Comparison of ENCODE assay signal across 10 cellular contexts in genomic region chr7:29281782-29282541, GRCh38.
DNase-seq lines count a peak whose midpoint lies in the region; ATAC-seq, FAIRE-seq and TF ChIP-seq lines count a peak whose summit lies in the region.
"Had no signal": no experiment of that assay in that cellular context is flagged by ENCODE, and none has a peak within 500 bp of the region (broad histone marks: within the 10 kb centered on the region; RNA-seq: fewer than 3 reads in every experiment).

No MANE protein-coding gene starts in this region.

- DNase-seq in DMS 273 treated with DMSO at 0.1 percent for 48 hours (lab: John Stamatoyannopoulos, UW) (peak; percentile 99), NCI-H2029 (lab: John Stamatoyannopoulos, UW) (peak; percentile 90), K562 (ENCODE audit: extremely low read depth in 1 of 4, low spot score in 3 of 4) (peak in 1 of 4 experiments; percentile 12), HepG2 (ENCODE audit: low spot score) (peak; percentile 51), iPS-NIHi11 (ENCODE audit: low spot score) (no peak)
- DNase-seq: IMR-90 had no signal

- H2AFZ ChIP-seq in K562 (ENCODE audit: low read depth, low read length) (no peak overlapping the region), HepG2 (ENCODE audit: low read length) (no peak overlapping the region)

- BruUV-seq in K562 (replicated peaks; lab: Mats Ljungman, UMichigan), result no TSS peak
- no TSS peak for BruUV-seq in HepG2 (replicated peaks; lab: Mats Ljungman, UMichigan)

- TF ChIP-seq CTCF in K562 (IDR thresholded peaks at IDR 0.05 in 2 of 3, conservative IDR thresholded peaks at IDR 0.05 in 1 of 3; ENCODE audit: insufficient read depth in 2 of 3, low read depth in 1 of 3, low read length in 3 of 3) (no peak), HepG2 (CRISPR knock-in tag; IDR thresholded peaks at IDR 0.05) (no peak)

- POLR2A ChIA-PET in K562 (lab: Yijun Ruan, JAX), result no interaction called here
- POLR2A ChIA-PET in HepG2 (lab: Yijun Ruan, JAX), result no interaction called here

- ATAC-seq in K562, result no peak
- ATAC-seq in HepG2, result no peak
- ATAC-seq in HG03097 (IDR thresholded peaks at IDR 0.05; ENCODE audit: low FRiP score, unreplicated experiment), result no peak
- no peak for ATAC-seq in GM21367 (IDR thresholded peaks at IDR 0.05; ENCODE audit: unreplicated experiment)
- ATAC-seq in GM18520 (IDR thresholded peaks at IDR 0.05; ENCODE audit: unreplicated experiment), result no peak

- intact Hi-C loops in K562 (cut with micrococcal nuclease), result no loop called here
- intact Hi-C loops in HepG2 (cut with micrococcal nuclease; ENCODE audit: unreplicated experiment), result no loop called here

- TF ChIP-seq EP300 in K562 (IDR thresholded peaks at IDR 0.05; ENCODE audit: low read length) (no peak), HepG2 (IDR thresholded peaks at IDR 0.05; ENCODE audit: low read depth in 2 of 2, low read length in 2 of 2) (no peak), HepG2 (CRISPR knock-in tag; IDR thresholded peaks at IDR 0.05; ENCODE audit: borderline replicate concordance) (no peak)

- H3K79me2 ChIP-seq in K562 (ENCODE audit: control insufficient read depth, insufficient read depth, low read length), result no peaks in the 10 kb centered on the region
- H3K79me2 ChIP-seq in HepG2 (ENCODE audit: insufficient read depth, low read length), result peaks cover 28% of the 10 kb centered on the region

- H3K27me3 ChIP-seq in K562 (ENCODE audit: control insufficient read depth in 2 of 2, insufficient read depth in 2 of 2, low read length in 2 of 2) (peaks cover 0 to 17% of the 10 kb centered on the region in 2 experiments; a peak in 2 of 5 replicates), HepG2 (ENCODE audit: control insufficient read depth in 1 of 2, insufficient read depth in 2 of 2, low read length in 2 of 2) (no peaks in the 10 kb centered on the region)

- H3K4me3 ChIP-seq in K562, result no peak overlapping the region
- H3K4me3 ChIP-seq in HepG2 (replicated peaks in 1 of 3; ENCODE audit: insufficient read depth in 1 of 3, low read depth in 2 of 3, low read length in 3 of 3), result no peak overlapping the region
- H3K4me3 ChIP-seq: coronary artery had no signal

- FAIRE-seq in K562 (lab: Jason Lieb, UNC) (no peak), HepG2 (lab: Jason Lieb, UNC) (no peak)

- in situ Hi-C loops in K562 (cut with MboI) (no loop called here), HepG2 (cut with HindIII; ENCODE audit: extremely low pct_ligation_motif_present, low pct_unique_long_range_greater_than_20kb) (no loop called here)

- H3K4me1 ChIP-seq in K562 (replicated peaks in 1 of 2; ENCODE audit: control insufficient read depth in 2 of 2, insufficient read depth in 2 of 2, low read length in 2 of 2) (no peaks in the 10 kb centered on the region), HepG2 (ENCODE audit: insufficient read depth, low read length) (peaks cover 53% of the 10 kb centered on the region)

- TF ChIP-seq RAD21 in K562 (CRISPR knock-in tag; conservative IDR thresholded peaks at IDR 0.05 in 1 of 2, IDR thresholded peaks at IDR 0.05 in 1 of 2), result no peak
- no peak for TF ChIP-seq RAD21 in HepG2 (CRISPR knock-in tag; IDR thresholded peaks at IDR 0.05)

- H3K36me3 ChIP-seq in K562 (ENCODE audit: control insufficient read depth, insufficient read depth, low read length) (no peaks in the 10 kb centered on the region), HepG2 (replicated peaks in 1 of 2; ENCODE audit: control insufficient read depth in 1 of 2, insufficient read depth in 2 of 2, low read length in 2 of 2) (peaks cover 4 to 8% of the 10 kb centered on the region in 2 experiments; a peak in 2 of 5 replicates)

- H3K4me2 ChIP-seq in K562 (ENCODE audit: insufficient read depth, low read length), result no peak overlapping the region
- H3K4me2 ChIP-seq in HepG2 (ENCODE audit: low read depth, low read length), result no peak overlapping the region

- no peak overlapping the region for H3K9ac ChIP-seq in K562 (ENCODE audit: insufficient read depth in 1 of 2, low read depth in 2 of 2, low read length in 2 of 2)
- H3K9ac ChIP-seq in HepG2 (ENCODE audit: insufficient read depth, low read depth, low read length), result no peak overlapping the region

- no peaks in the 10 kb centered on the region for H3K9me1 ChIP-seq in K562 (ENCODE audit: control insufficient read depth, insufficient read depth, low read length)

- no peak overlapping the region for H3K27ac ChIP-seq in K562 (ENCODE audit: extremely low read depth, low read depth, low read length)
- H3K27ac ChIP-seq in HepG2 (ENCODE audit: extremely low read length, insufficient read depth, low read length), result no peak overlapping the region
- H3K27ac ChIP-seq: coronary artery had no signal

- no peaks in the 10 kb centered on the region for H3K9me3 ChIP-seq in K562 (replicated peaks; ENCODE audit: control insufficient read depth, insufficient read depth, low read depth, low read length)
- H3K9me3 ChIP-seq in HepG2 (ENCODE audit: low read length), result no peaks in the 10 kb centered on the region

- CTCF ChIA-PET in K562 (lab: Yijun Ruan, JAX; ENCODE audit: low intra/inter-chr PET ratio), result no interaction called here
- CTCF ChIA-PET in HepG2 (lab: Yijun Ruan, JAX; ENCODE audit: low intra/inter-chr PET ratio, low total read pairs), result no interaction called here

- TF ChIP-seq POLR2A in K562 (conservative IDR thresholded peaks at IDR 0.05), result no peak
- TF ChIP-seq POLR2A in HepG2 (IDR thresholded peaks at IDR 0.05; ENCODE audit: insufficient read depth in 1 of 2, low read depth in 2 of 2, low read length in 2 of 2), result no peak

- 1% methylated on average over 12 of the region's 12 CpGs for WGBS in K562 (ENCODE audit: insufficient coverage, low coverage, missing lambda C conversion rate)
- 77% methylated on average over 12 of the region's 12 CpGs for WGBS in HepG2 (ENCODE audit: low lambda C conversion rate)

- H4K20me1 ChIP-seq in K562 (replicated peaks; ENCODE audit: control insufficient read depth, insufficient read depth, low read length), result no peaks in the 10 kb centered on the region
- no peaks in the 10 kb centered on the region for H4K20me1 ChIP-seq in HepG2 (ENCODE audit: insufficient read depth, low read length)

TF ChIP-seq in K562, 482 proteins besides CTCF, POLR2A, EP300 and RAD21 (continues in another document):
- TF ChIP-seq MEIS2 (IDR thresholded peaks at IDR 0.05; ENCODE audit: partially characterized antibody) (peak; percentile 81), LCOR (CRISPR knock-in tag; IDR thresholded peaks at IDR 0.05) (0 out of 2 replicates have a peak, but pooled peaks have one; percentile 27), RNF2 (IDR thresholded peaks at IDR 0.05) (no peak), RBM39 (optimal IDR thresholded peaks at IDR 0.05; ENCODE audit: low read depth, low read length) (no peak), ATF7 (IDR thresholded peaks at IDR 0.05) (peak; percentile 78; the same call in 1 of the 2 replicates), JUND (IDR thresholded peaks at IDR 0.05; ENCODE audit: borderline replicate concordance, low read depth, low read length) (peak; percentile 61; the same call in 1 of the 2 replicates), JUND (tag; IDR thresholded peaks at IDR 0.05; ENCODE audit: borderline replicate concordance, low read depth, low read length) (peak; percentile 66; the same call in 2 of the 3 replicates), GATA2 (CRISPR knock-in tag; IDR thresholded peaks at IDR 0.05) (peak; percentile 81), ZNF324 (CRISPR knock-in tag; IDR thresholded peaks at IDR 0.05) (no peak)

TF ChIP-seq in HepG2, 621 proteins besides CTCF, POLR2A, EP300 and RAD21:
- no peak for TF ChIP-seq CREBL2 (CRISPR knock-in tag; IDR thresholded peaks at IDR 0.05; ENCODE audit: borderline replicate concordance)
- TF ChIP-seq FOXP1 (IDR thresholded peaks at IDR 0.05), result no peak
- TF ChIP-seq FOXP1 (CRISPR knock-in tag; IDR thresholded peaks at IDR 0.05), result no peak
- no peak for TF ChIP-seq CBX2 (IDR thresholded peaks at IDR 0.05; ENCODE audit: low read depth, low read length)
- no peak for TF ChIP-seq CBX2 (CRISPR knock-in tag; IDR thresholded peaks at IDR 0.05; ENCODE audit: low read depth)
- no peak for TF ChIP-seq ZNF431 (CRISPR knock-in tag; IDR thresholded peaks at IDR 0.05; ENCODE audit: borderline replicate concordance, low read depth)
- TF ChIP-seq ZBTB38 (CRISPR knock-in tag; IDR thresholded peaks at IDR 0.05), result 0 out of 2 replicates have a peak, but pooled peaks have one; percentile 41
- TF ChIP-seq, protein P1, sequence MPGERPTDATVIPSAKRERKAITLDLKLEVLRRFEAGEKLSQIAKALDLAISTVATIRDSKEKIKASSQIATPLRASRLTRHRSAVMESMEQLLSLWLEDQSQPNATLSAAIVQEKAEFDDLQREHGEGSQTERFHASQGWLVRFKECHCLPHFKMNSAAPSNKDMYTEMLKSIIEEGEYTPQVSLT (CRISPR knock-in tag; IDR thresholded peaks at IDR 0.05; ENCODE audit: borderline replicate concordance, low read depth), result no peak
- no peak for TF ChIP-seq KDM1A (CRISPR knock-in tag; IDR thresholded peaks at IDR 0.05)
- TF ChIP-seq PREB (CRISPR knock-in tag; IDR thresholded peaks at IDR 0.05), result no peak
- no peak for TF ChIP-seq PAF1 (CRISPR knock-in tag; IDR thresholded peaks at IDR 0.05)
